In genomic region chr16:16027728-16028310, GRCh38 we compare ENCODE assay signal across 1 cellular context.
TF ChIP-seq lines count a peak whose summit lies in the region.

No MANE protein-coding gene starts in this region.

TF ChIP-seq in GM23338, 12 proteins besides CTCF, POLR2A, EP300 and RAD21 (continued from another document):
- TF ChIP-seq ZNF462 (CRISPR knock-in tag; IDR thresholded peaks at IDR 0.05), result no peak
